In the genomic region with DNA sequence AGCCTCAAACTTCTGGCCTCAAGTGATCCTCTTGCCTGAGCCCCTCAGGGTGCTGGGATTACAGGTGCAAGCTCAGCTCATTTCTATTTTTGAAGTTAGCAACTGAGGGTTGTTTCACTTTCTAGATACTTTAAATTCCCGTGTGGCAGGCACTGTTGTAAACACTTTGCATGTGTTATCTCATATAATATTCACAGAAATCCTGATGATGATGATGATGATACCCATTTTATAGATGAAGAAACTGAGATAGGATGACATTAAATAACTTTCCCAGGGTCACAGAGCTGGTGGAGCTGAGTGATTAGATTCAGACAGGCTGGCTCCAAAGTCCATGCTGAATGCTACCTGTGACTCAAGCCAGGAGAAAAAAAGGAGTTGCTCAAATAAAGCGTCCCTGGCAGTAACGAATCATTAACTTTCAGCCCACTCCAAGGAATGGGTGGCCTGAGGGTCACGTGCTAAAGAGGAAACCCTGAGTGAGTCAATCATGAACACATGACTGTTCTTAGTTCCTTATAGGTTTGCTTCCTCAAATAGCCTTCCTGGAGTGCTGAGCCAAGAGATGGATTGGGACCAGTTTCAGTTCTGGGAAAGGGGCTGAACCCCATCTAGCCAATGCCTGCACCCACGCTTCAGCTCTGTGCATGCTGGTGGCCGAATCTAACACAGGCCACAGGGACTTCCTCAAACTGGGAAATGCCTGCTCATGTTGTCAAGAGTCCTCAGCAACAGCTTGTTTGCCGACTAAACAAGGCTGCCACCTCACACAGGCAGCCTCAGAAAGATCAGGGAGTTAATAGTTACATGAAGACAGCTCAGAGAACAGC, we compare ENCODE assay signal across 8 cellular contexts. TPM values are rescaled to one million over a fixed set of nuclear protein-coding genes. Genes with fewer than 3 reads are reported as not detected.
DNase-seq lines count a peak whose midpoint lies in the region; ATAC-seq and TF ChIP-seq lines count a peak whose summit lies in the region.

No MANE protein-coding gene starts in this region.

- H3K27me3 Mint-ChIP-seq in progenitor cell of endocrine pancreas = no peaks in the 10 kb centered on the region

- peaks cover 45% of the 10 kb centered on the region for H3K4me1 Mint-ChIP-seq in progenitor cell of endocrine pancreas (ENCODE audit: low read depth)

- intact Hi-C loops in Right ventricle myocardium inferior (cut with DNase I) = no loop called here

- ATAC-seq in GM18502 (IDR thresholded peaks at IDR 0.05; ENCODE audit: poor library complexity, unreplicated experiment) (peak; percentile 60), HG02763 (IDR thresholded peaks at IDR 0.05; ENCODE audit: unreplicated experiment) (peak; percentile 76), Right ventricle myocardium inferior (peak; percentile 90)

- peaks cover 3% of the 10 kb centered on the region for H3K9me3 Mint-ChIP-seq in progenitor cell of endocrine pancreas (ENCODE audit: low read depth)

- no peak for TF ChIP-seq CTCF in progenitor cell of endocrine pancreas (IDR thresholded peaks at IDR 0.05; ENCODE audit: unreplicated experiment)

- H3K36me3 Mint-ChIP-seq in progenitor cell of endocrine pancreas (ENCODE audit: insufficient read depth) = no peaks in the 10 kb centered on the region

- DNase-seq in AML-193 (lab: John Stamatoyannopoulos, UW) (peak; percentile 93 to 94), NAMALWA (ENCODE audit: low spot score) (peak; percentile 84), Right ventricle myocardium inferior (ENCODE audit: missing footprints) (peak; percentile 88), progenitor cell of endocrine pancreas (ENCODE audit: low spot score, unreplicated experiment) (peak; percentile 59)
- peak; percentile 13 to 18 for DNase-seq in activated CD4-positive, alpha-beta T cell treated with anti-CD3 and anti-CD28 coated beads, Interleukin-2, amount 50 U/mL, for 48 hours
- no peak for DNase-seq in stimulated activated CD4-positive, alpha-beta T cell treated with anti-CD3 and anti-CD28 coated beads, Interleukin-2, amount 100 ng/mL, for 48 hours

- H3K27ac Mint-ChIP-seq in progenitor cell of endocrine pancreas = peak overlapping the region; percentile 99

- peak overlapping the region; percentile 32 for H3K4me3 Mint-ChIP-seq in progenitor cell of endocrine pancreas (ENCODE audit: low read depth)

RNA-seq across cellular contexts. Expression of a gene that starts 52.8 kb away (rescaled TPM):
- total RNA-seq in Right ventricle myocardium inferior (4.7 TPM), progenitor cell of endocrine pancreas (64.3 and 64.8 TPM in 2 replicates)

Comparison
In these comparisons a context has a peak if more than half of its experiments do, and no peak if none do; other contexts are left out.
1. DNase-seq: peak in AML-193 (2 of 2), NAMALWA (single experiment), activated CD4-positive, alpha-beta T cell treated with anti-CD3 and anti-CD28 coated beads, Interleukin-2, amount 50 U/mL, for 48 hours (2 of 2), Right ventricle myocardium inferior (single experiment) and progenitor cell of endocrine pancreas (single experiment); none in stimulated activated CD4-positive, alpha-beta T cell treated with anti-CD3 and anti-CD28 coated beads, Interleukin-2, amount 100 ng/mL, for 48 hours (0 of 2).
2. RNA of a gene that starts 52.8 kb away (total RNA-seq): 64.3 to 64.8 TPM in progenitor cell of endocrine pancreas; 4.7 TPM in Right ventricle myocardium inferior (single experiment); every median in the first group is over 10 times any median in the second.
3. Peak in every context shown above with its lines, with median percentiles within 50 percentile points of each other: ATAC-seq.